ENCODE assay signal across 8 cellular contexts in the genomic region with DNA sequence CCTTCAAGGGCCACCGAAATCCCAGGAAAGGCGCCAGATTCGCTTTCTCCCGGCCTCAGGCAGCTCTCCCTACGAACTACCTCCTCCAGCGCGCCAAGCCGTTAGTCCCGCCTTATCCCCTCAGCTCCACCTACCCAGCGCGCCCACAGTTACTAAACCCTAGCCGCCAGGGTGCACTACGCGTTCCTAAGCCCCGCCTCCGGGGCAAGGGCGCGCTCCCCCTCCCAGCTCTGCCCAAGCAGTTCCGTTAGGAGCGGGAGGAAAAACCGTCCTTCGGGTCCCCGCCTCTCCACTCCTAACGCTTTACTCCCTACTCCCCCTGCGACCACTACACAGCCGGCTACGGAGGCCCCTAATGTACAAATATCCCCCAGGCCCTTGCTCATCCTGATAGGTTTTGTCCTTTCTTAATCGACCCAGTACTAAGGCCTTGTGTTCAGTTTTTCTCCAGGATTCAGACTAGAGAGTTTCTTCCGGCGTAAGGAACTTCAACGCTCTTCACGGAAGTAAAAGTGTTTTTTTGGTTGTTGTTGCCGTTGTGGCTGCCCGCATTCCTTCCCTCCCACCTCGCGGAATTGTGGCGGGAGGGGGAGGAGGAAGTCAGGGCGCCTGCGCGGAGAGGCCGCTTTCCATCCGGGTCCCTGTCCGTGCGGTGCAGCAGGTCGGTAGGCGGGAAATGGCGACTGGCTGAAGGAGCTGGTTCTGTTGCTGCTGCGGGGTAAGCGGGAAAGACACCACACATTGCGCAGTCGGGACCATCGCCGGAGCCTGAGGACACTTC. TPM values are rescaled to one million over a fixed set of nuclear protein-coding genes. Genes with fewer than 3 reads are reported as not detected.
A peak's percentile ranks its signal among the peaks of the same experiment; 100 is the strongest.
DNase-seq lines count a peak whose midpoint lies in the region; ATAC-seq, FAIRE-seq and TF ChIP-seq lines count a peak whose summit lies in the region.

A gene (plus strand): TSS at position 655 of the 781 bp plus-strand sequence. CDS start 31,386 bp downstream, outside the sequence.

- 0% methylated on average over 31 of the region's 53 CpGs for WGBS in HepG2 (ENCODE audit: low lambda C conversion rate)

- peak; percentile 95 for FAIRE-seq in HepG2 (lab: Jason Lieb, UNC)

- POLR2A ChIA-PET in CD4-positive, alpha-beta T cell (lab: Charles Lee), result interaction anchor here (0.6 to 4.4 kb wide), 30 partner anchors 8 to 975 kb away, joined by 3 to 78 read pairs (median 4); a partner anchor contains a TSS
- POLR2A ChIA-PET in HepG2 (lab: Yijun Ruan, JAX), result interaction anchor here (0.6 to 3.1 kb wide), 14 partner anchors 9 to 627 kb away, joined by 3 to 20 read pairs (median 5); a partner anchor contains a TSS

- peak within 1 kb of the TSS; percentile 99 for H3K4me3 Mint-ChIP-seq in CD4-positive, alpha-beta T cell

- peaks cover 66% of the 10 kb centered on the region for H3K4me1 Mint-ChIP-seq in CD4-positive, alpha-beta T cell (ENCODE audit: low read depth)

- TF ChIP-seq EP300 in HepG2 (IDR thresholded peaks at IDR 0.05; ENCODE audit: low read depth in 2 of 2, low read length in 2 of 2), result 0 out of 4 replicates have a peak, but pooled peaks of 1 of the 2 experiments have one; percentile 24
- no peak for TF ChIP-seq EP300 in HepG2 (CRISPR knock-in tag; IDR thresholded peaks at IDR 0.05; ENCODE audit: borderline replicate concordance)

- CTCF ChIA-PET in CD4-positive, alpha-beta T cell (lab: Charles Lee), result interaction anchor here (0.8 to 4.3 kb wide), 10 partner anchors 18 to 302 kb away, joined by 3 to 16 read pairs (median 4); a partner anchor contains a TSS
- CTCF ChIA-PET in HepG2 (lab: Yijun Ruan, JAX; ENCODE audit: low intra/inter-chr PET ratio, low total read pairs), result interaction anchor here (0.7 kb wide), 1 partner anchor 74 kb away, joined by 3 read pairs; no protein-coding TSS in a partner anchor

- peaks cover 36% of the 10 kb centered on the region for H3K36me3 Mint-ChIP-seq in CD4-positive, alpha-beta T cell (ENCODE audit: low read depth)

- H3K4me1 ChIP-seq in HepG2 (ENCODE audit: insufficient read depth, low read length), result peaks cover 30% of the 10 kb centered on the region

- TF ChIP-seq RAD21 in HepG2 (CRISPR knock-in tag; IDR thresholded peaks at IDR 0.05), result no peak

- peak; percentile 90 to 94 for TF ChIP-seq POLR2A in HepG2 (IDR thresholded peaks at IDR 0.05; ENCODE audit: insufficient read depth in 1 of 2, low read depth in 2 of 2, low read length in 2 of 2)

- peak within 1 kb of the TSS; percentile 98 for H3K27ac ChIP-seq in CD4-positive, alpha-beta T cell (ENCODE audit: low read depth, low read length)
- H3K27ac ChIP-seq in HepG2 (ENCODE audit: extremely low read length, insufficient read depth, low read length), result peak within 1 kb of the TSS; percentile 99

- H3K4me3 ChIP-seq in HepG2 (replicated peaks in 1 of 3; ENCODE audit: insufficient read depth in 1 of 3, low read depth in 2 of 3, low read length in 3 of 3), result peak within 1 kb of the TSS; percentile 81 to 93 (median 91)

- H3K9me3 ChIP-seq in CD4-positive, alpha-beta T cell (ENCODE audit: control insufficient read depth, low read length), result no peaks in the 10 kb centered on the region
- H3K9me3 ChIP-seq in HepG2 (ENCODE audit: low read length), result no peaks in the 10 kb centered on the region

- peak; percentile 24 for TF ChIP-seq CTCF in CD4-positive, alpha-beta T cell (IDR thresholded peaks at IDR 0.05)
- TF ChIP-seq CTCF in HepG2 (CRISPR knock-in tag; IDR thresholded peaks at IDR 0.05), result peak; percentile 72

- in situ Hi-C loops in HepG2 (cut with HindIII; ENCODE audit: extremely low pct_ligation_motif_present, low pct_unique_long_range_greater_than_20kb), result no loop called here

- no peaks in the 10 kb centered on the region for H3K9me3 Mint-ChIP-seq in CD4-positive, alpha-beta T cell

- peak within 1 kb of the TSS; percentile 99 for H3K9ac ChIP-seq in HepG2 (ENCODE audit: insufficient read depth, low read depth, low read length)

- intact Hi-C loops in CD4-positive, alpha-beta T cell (cut with DNase I, micrococcal nuclease), result loop anchor here (1.0 to 10.0 kb wide), 9 partner anchors 40 to 975 kb away; a partner anchor contains a TSS
- intact Hi-C loops in HepG2 (cut with micrococcal nuclease; ENCODE audit: unreplicated experiment), result loop anchor here (5.0 kb wide), 2 partner anchors 35 to 75 kb away; no protein-coding TSS in a partner anchor

- peak within 1 kb of the TSS; percentile 89 for H3K4me2 ChIP-seq in HepG2 (ENCODE audit: low read depth, low read length)

- peak; percentile 95 for ATAC-seq in CD4-positive, alpha-beta T cell (ENCODE audit: poor library complexity)
- ATAC-seq in GM19397 (IDR thresholded peaks at IDR 0.05; ENCODE audit: unreplicated experiment) (peak; percentile 95), HG03571 (IDR thresholded peaks at IDR 0.05; ENCODE audit: unreplicated experiment) (peak; percentile 87), HepG2 (peak; percentile 97)

- H4K20me1 ChIP-seq in HepG2 (ENCODE audit: insufficient read depth, low read length), result peaks cover 18% of the 10 kb centered on the region; the same call in 1 of the 2 replicates

- peaks cover 0 to 3% of the 10 kb centered on the region in 2 experiments; a peak in 2 of 5 replicates for H3K36me3 ChIP-seq in HepG2 (replicated peaks in 1 of 2; ENCODE audit: control insufficient read depth in 1 of 2, insufficient read depth in 2 of 2, low read length in 2 of 2)

- peak; percentile 87 to 92 (median 91) for DNase-seq in CD4-positive, alpha-beta T cell
- peak; percentile 98 for DNase-seq in NCI-H774 (lab: John Stamatoyannopoulos, UW)
- DNase-seq in activated CD4-positive, alpha-beta T cell treated with anti-CD3 and anti-CD28 coated beads, Interleukin-2, amount 50 U/mL, for 4 hours, result peak; percentile 90
- peak; percentile 100 for DNase-seq in dermis blood vessel endothelial cell
- DNase-seq in HepG2 (ENCODE audit: low spot score), result peak; percentile 96
- DNase-seq in stimulated activated CD4-positive, alpha-beta T cell treated with anti-CD3 and anti-CD28 coated beads, Interleukin-4, amount 100 ng/mL, for 1 hour, result peak; percentile 92

- no peaks in the 10 kb centered on the region for H3K27me3 Mint-ChIP-seq in CD4-positive, alpha-beta T cell

- H3K27me3 ChIP-seq in CD4-positive, alpha-beta T cell (ENCODE audit: control insufficient read depth, insufficient read depth, low read length), result no peaks in the 10 kb centered on the region
- H3K27me3 ChIP-seq in HepG2 (ENCODE audit: control insufficient read depth in 1 of 2, insufficient read depth in 2 of 2, low read length in 2 of 2), result no peaks in the 10 kb centered on the region; a peak in 2 of 5 replicates

- peak within 1 kb of the TSS; percentile 87 for H2AFZ ChIP-seq in HepG2 (ENCODE audit: low read length)

- H3K79me2 ChIP-seq in HepG2 (ENCODE audit: insufficient read depth, low read length), result peaks cover 46% of the 10 kb centered on the region

- H3K27ac Mint-ChIP-seq in CD4-positive, alpha-beta T cell, result peak within 1 kb of the TSS; percentile 99

- BruUV-seq in HepG2 (replicated peaks; lab: Mats Ljungman, UMichigan), result no TSS peak

TF ChIP-seq in HepG2, 621 proteins besides CTCF, POLR2A, EP300 and RAD21 (continues in another document):
- TF ChIP-seq ZNF570 (CRISPR knock-in tag; IDR thresholded peaks at IDR 0.05; ENCODE audit: borderline replicate concordance), result no peak
- TF ChIP-seq KDM3A (CRISPR knock-in tag; IDR thresholded peaks at IDR 0.05; ENCODE audit: low read depth), result no peak
- TF ChIP-seq ZNF329 (CRISPR knock-in tag; IDR thresholded peaks at IDR 0.05; ENCODE audit: low read depth), result no peak
- TF ChIP-seq, protein P1, sequence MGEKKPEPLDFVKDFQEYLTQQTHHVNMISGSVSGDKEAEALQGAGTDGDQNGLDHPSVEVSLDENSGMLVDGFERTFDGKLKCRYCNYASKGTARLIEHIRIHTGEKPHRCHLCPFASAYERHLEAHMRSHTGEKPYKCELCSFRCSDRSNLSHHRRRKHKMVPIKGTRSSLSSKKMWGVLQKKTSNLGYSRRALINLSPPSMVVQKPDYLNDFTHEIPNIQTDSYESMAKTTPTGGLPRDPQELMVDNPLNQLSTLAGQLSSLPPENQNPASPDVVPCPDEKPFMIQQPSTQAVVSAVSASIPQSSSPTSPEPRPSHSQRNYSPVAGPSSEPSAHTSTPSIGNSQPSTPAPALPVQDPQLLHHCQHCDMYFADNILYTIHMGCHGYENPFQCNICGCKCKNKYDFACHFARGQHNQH (CRISPR knock-in tag; IDR thresholded peaks at IDR 0.05), result peak; percentile 43
- TF ChIP-seq ZFY (CRISPR knock-in tag; IDR thresholded peaks at IDR 0.05), result peak; percentile 65
- TF ChIP-seq ISL2 (CRISPR knock-in tag; IDR thresholded peaks at IDR 0.05), result peak; percentile 41; the same call in 1 of the 2 replicates

RNA-seq across cellular contexts. Expression of the gene that starts here (rescaled TPM):
- 100 to 1,000 TPM; 106 to 113 TPM for total RNA-seq in CD4-positive, alpha-beta T cell
- total RNA-seq in dermis blood vessel endothelial cell (68.4 and 84.9 TPM in 2 replicates), HepG2 (2016; rRNA removed; fragmentation: Illumina TruSeq; extraction: Trizol) (56.2 and 95.2 TPM in 2 replicates)
- 16.3 and 17.8 TPM in 2 replicates for total RNA-seq in HepG2 (2016; cell fraction: cytosol; rRNA removed; fragmentation: Illumina TruSeq; extraction: Trizol; ENCODE audit: low read depth)
- 59.2 and 94.0 TPM in 2 replicates for total RNA-seq in HepG2 (2016; cell fraction: insoluble cytoplasmic fraction; rRNA removed; fragmentation: Illumina TruSeq; extraction: Trizol)
- 31.1 and 33.8 TPM in 2 replicates for total RNA-seq in HepG2 (2016; cell fraction: membrane; rRNA removed; fragmentation: Illumina TruSeq; extraction: Trizol)
- total RNA-seq in HepG2 (2016; cell fraction: nucleus; rRNA removed; fragmentation: Illumina TruSeq; extraction: Trizol), result 64.4 and 67.2 TPM in 2 replicates
- polyA plus RNA-seq in HepG2 (2011; rRNA removed), result 29.1 and 37.4 TPM in 2 replicates
- 11.7 and 17.4 TPM in 2 replicates for polyA plus RNA-seq in HepG2 (2011; cell fraction: cytosol; rRNA removed)
- 10.9 and 15.2 TPM in 2 replicates for polyA plus RNA-seq in HepG2 (2011; cell fraction: nucleus; rRNA removed)
- 14.5 and 24.2 TPM in 2 replicates for polyA plus RNA-seq in HepG2 (2012)
- polyA plus RNA-seq in HepG2 (2016; cell fraction: cytosol; fragmentation: Illumina TruSeq; extraction: Trizol; ENCODE audit: low read depth), result 0.89 and 0.95 TPM in 2 replicates
- polyA plus RNA-seq in HepG2 (2016; cell fraction: insoluble cytoplasmic fraction; fragmentation: Illumina TruSeq; extraction: Trizol; ENCODE audit: low read depth), result 31.3 and 34.8 TPM in 2 replicates
- 4.6 TPM in 2 replicates for polyA plus RNA-seq in HepG2 (2016; cell fraction: membrane; fragmentation: Illumina TruSeq; extraction: Trizol; ENCODE audit: low read depth)
- polyA plus RNA-seq in HepG2 (2016; cell fraction: nucleus; fragmentation: Illumina TruSeq; extraction: Trizol; ENCODE audit: insufficient read depth, low read depth), result 25.9 and 28.0 TPM in 2 replicates
- 45.6 and 119 TPM in 2 replicates for polyA minus RNA-seq in HepG2 (2011; rRNA and poly(A)+ RNA removed; ENCODE audit: low replicate concordance)
- polyA minus RNA-seq in HepG2 (2011; cell fraction: cytosol; rRNA and poly(A)+ RNA removed), result 33.7 and 45.3 TPM in 2 replicates
- 121 and 134 TPM in 2 replicates for polyA minus RNA-seq in HepG2 (2011; cell fraction: nucleus; rRNA and poly(A)+ RNA removed)

Comparison
In these comparisons a context has a peak if more than half of its experiments do, and no peak if none do; other contexts are left out.
1. Peak in every context shown above with its lines: DNase-seq, ATAC-seq, H3K4me3 ChIP-seq and H3K27ac ChIP-seq.